Comparison of ENCODE assay signal across 9 cellular contexts in genomic region chr3:28824316-28824715, GRCh38.
"Had no signal": no experiment of that assay in that cellular context is flagged by ENCODE, and none has a peak within 500 bp of the region (broad histone marks: within the 10 kb centered on the region; RNA-seq: fewer than 3 reads in every experiment).

No MANE protein-coding gene starts in this region.

- H3K4me3 ChIP-seq: GM23248, GM23338, HAP-1 had no signal

- H3K4me2 ChIP-seq: GM23338 had no signal

- DNase-seq: GM23248, GOT3, H7, H9, HCEC 1CT, HFFc6 had no signal

- H3K36me3 ChIP-seq: HAP-1 had no signal

- H3K27ac ChIP-seq: GM23248 had no signal

- H2AFZ ChIP-seq: GM23248, GM23338 had no signal

- H3K4me1 ChIP-seq: HAP-1 had no signal

- ATAC-seq: GM23338, HCT116 had no signal

- H3K9ac ChIP-seq: GM23248 had no signal

- H3K9me3 ChIP-seq: HAP-1 had no signal
